9 cellular contexts compared by ENCODE assay signal in genomic region chr16:1057252-1057932, GRCh38. TPM values are rescaled to one million over a fixed set of nuclear protein-coding genes. Genes with fewer than 3 reads are reported as not detected.
A peak's percentile ranks its signal among the peaks of the same experiment; 100 is the strongest.
DNase-seq lines count a peak whose midpoint lies in the region; ATAC-seq, FAIRE-seq and TF ChIP-seq lines count a peak whose summit lies in the region.
"Had no signal": no experiment of that assay in that cellular context is flagged by ENCODE, and none has a peak within 500 bp of the region (broad histone marks: within the 10 kb centered on the region; RNA-seq: fewer than 3 reads in every experiment).

No MANE protein-coding gene starts in this region.

- TF ChIP-seq RAD21 in GM12878 (IDR thresholded peaks at IDR 0.05; ENCODE audit: insufficient read depth, low read depth, low read length) = peak; percentile 43

- no peaks in the 10 kb centered on the region for H3K79me2 ChIP-seq in GM12878 (ENCODE audit: control insufficient read depth, insufficient read depth, low read length)

- H3K27ac ChIP-seq in GM12878 (ENCODE audit: control insufficient read depth, insufficient read depth) (no peak overlapping the region), right lobe of liver (no peak overlapping the region)

- no TSS peak for BruUV-seq in GM12878 (replicated peaks; lab: Mats Ljungman, UMichigan)

- TF ChIP-seq CTCF in GM12878 (IDR thresholded peaks at IDR 0.05 in 2 of 3, conservative IDR thresholded peaks at IDR 0.05 in 1 of 3; ENCODE audit: control insufficient read depth in 2 of 3, extremely low read depth in 1 of 3, insufficient read depth in 1 of 3, low read depth in 3 of 3, low read length in 3 of 3) (peak; percentile 46 to 56 (median 49)), right lobe of liver (IDR thresholded peaks at IDR 0.05) (peak; percentile 76 to 91 (median 86))

- no peaks in the 10 kb centered on the region for H3K36me3 ChIP-seq in GM12878 (ENCODE audit: control insufficient read depth in 2 of 2, insufficient read depth in 2 of 2, low read length in 1 of 2)
- H3K36me3 ChIP-seq in right lobe of liver = no peaks in the 10 kb centered on the region

- H3K9me3 Mint-ChIP-seq in T-helper 2 cell treated with Interferon-gamma antibody and Interleukin-4, amounts not matched to agents 5 μg/mL and 100 μg/mL, for 36 hours = peaks cover 6% of the 10 kb centered on the region

- H3K4me3 ChIP-seq in GM12878 (no peak overlapping the region), right lobe of liver (no peak overlapping the region)

- no peak for FAIRE-seq in GM12878 (lab: Jason Lieb, UNC)

- H3K4me2 ChIP-seq in GM12878 (ENCODE audit: control insufficient read depth, insufficient read depth) = no peak overlapping the region

- intact Hi-C loops in GM12878 (cut with micrococcal nuclease; ENCODE audit: unreplicated experiment) = no loop called here
- intact Hi-C loops in right lobe of liver (cut with DNase I) = no loop called here

- H3K4me1 Mint-ChIP-seq in T-helper 2 cell treated with Interferon-gamma antibody and Interleukin-4, amounts not matched to agents 5 μg/mL and 100 μg/mL, for 36 hours (ENCODE audit: low read depth) = no peaks in the 10 kb centered on the region

- SMC1A ChIA-PET in GM12878 (lab: Charles Lee; ENCODE audit: uncharacterized antibody, unreplicated experiment) = no interaction called here

- no peak for TF ChIP-seq EP300 in GM12878 (IDR thresholded peaks at IDR 0.05; ENCODE audit: borderline replicate concordance in 1 of 2, control insufficient read depth in 1 of 2, low read depth in 2 of 2, low read length in 2 of 2)

- H3K27ac Mint-ChIP-seq in T-helper 2 cell treated with Interferon-gamma antibody and Interleukin-4, amounts not matched to agents 5 μg/mL and 100 μg/mL, for 36 hours = no peak overlapping the region
- H3K27ac Mint-ChIP-seq: T-helper 1 cell treated with Interleukin-12 subunit alpha and Interleukin-12 subunit beta and Interleukin-4 antibody, amounts not matched to agents 30 μg/mL and 1 μg/mL, for 36 hours had no signal

- WGBS in GM12878 (ENCODE audit: insufficient coverage, insufficient replicate concordance, low lambda C conversion rate, missing lambda C conversion rate) = 27% methylated on average over 32 of the region's 33 CpGs
- WGBS in right lobe of liver (ENCODE audit: insufficient coverage, low coverage, low lambda C conversion rate, missing lambda C conversion rate) = 0% methylated on average over 1 of the region's 33 CpGs

- no peak overlapping the region for H2AFZ ChIP-seq in GM12878 (ENCODE audit: control insufficient read depth, low read depth, low read length)

- H3K9ac ChIP-seq in GM12878 (ENCODE audit: control insufficient read depth, insufficient read depth, low read length) = no peak overlapping the region

- H3K27me3 ChIP-seq in GM12878 (replicated peaks in 1 of 2; ENCODE audit: control insufficient read depth in 2 of 2, insufficient read depth in 2 of 2, low read length in 1 of 2) = no peaks in the 10 kb centered on the region
- no peaks in the 10 kb centered on the region for H3K27me3 ChIP-seq in right lobe of liver

- H3K27me3 Mint-ChIP-seq in T-helper 2 cell treated with Interferon-gamma antibody and Interleukin-4, amounts not matched to agents 5 μg/mL and 100 μg/mL, for 36 hours (ENCODE audit: low read depth) = no peaks in the 10 kb centered on the region

- TF ChIP-seq POLR2A in GM12878 (IDR thresholded peaks at IDR 0.05; ENCODE audit: low read depth, low read length) = no peak
- TF ChIP-seq POLR2A in right lobe of liver (IDR thresholded peaks at IDR 0.05) = no peak

- in situ Hi-C loops in GM12878 (cut with MboI) = no loop called here

- H3K9me3 ChIP-seq in GM12878 (replicated peaks; ENCODE audit: control insufficient read depth, insufficient read depth, low read length) (peaks cover 2% of the 10 kb centered on the region; the same call in 1 of the 3 replicates), right lobe of liver (no peaks in the 10 kb centered on the region)

- CTCF ChIA-PET in GM12878 (lab: Yijun Ruan, JAX) = interaction anchor here (0.8 kb wide), 1 partner anchor 625 kb away, joined by 3 read pairs; no protein-coding TSS in a partner anchor

- DNase-seq in GM19240 (ENCODE audit: insufficient read length, low spot score) (peak; percentile 36), GM12878 (ENCODE audit: low read depth, low spot score) (no peak), right lobe of liver (peak in 2 of 3 donors; percentile 56 to 59), NCI-H1092 (lab: John Stamatoyannopoulos, UW) (no peak)
- DNase-seq in T-helper 2 cell treated with Interferon-gamma antibody and Interleukin-4, amounts not matched to agents 5 μg/mL and 100 μg/mL, for 36 hours (ENCODE audit: low spot score) = peak; percentile 26
- DNase-seq in stimulated activated CD8-positive, alpha-beta memory T cell treated with anti-CD3 and anti-CD28 coated beads, Interleukin-7, amount 100 ng/mL, for 4 hours (ENCODE audit: low read depth in 2 of 2) = peak; percentile 13 to 38

- POLR2A ChIA-PET in GM12878 (lab: Charles Lee) = no interaction called here

- H4K20me1 ChIP-seq in GM12878 (ENCODE audit: control insufficient read depth, insufficient read depth) = no peaks in the 10 kb centered on the region

- ATAC-seq in GM12878 (peak; percentile 73), right lobe of liver (peak; percentile 50 to 71 (median 70)), HG03565 (IDR thresholded peaks at IDR 0.05; ENCODE audit: unreplicated experiment) (no peak), HG02588 (IDR thresholded peaks at IDR 0.05; ENCODE audit: unreplicated experiment) (no peak)

- H3K36me3 Mint-ChIP-seq in T-helper 2 cell treated with Interferon-gamma antibody and Interleukin-4, amounts not matched to agents 5 μg/mL and 100 μg/mL, for 36 hours (ENCODE audit: low read depth) = no peaks in the 10 kb centered on the region

- no peak overlapping the region for H3K4me3 Mint-ChIP-seq in T-helper 2 cell treated with Interferon-gamma antibody and Interleukin-4, amounts not matched to agents 5 μg/mL and 100 μg/mL, for 36 hours
- H3K4me3 Mint-ChIP-seq: T-helper 1 cell treated with Interleukin-12 subunit alpha and Interleukin-12 subunit beta and Interleukin-4 antibody, amounts not matched to agents 30 μg/mL and 1 μg/mL, for 36 hours had no signal

- no peaks in the 10 kb centered on the region for H3K4me1 ChIP-seq in GM12878 (ENCODE audit: control insufficient read depth, insufficient read depth, low read length)
- no peaks in the 10 kb centered on the region for H3K4me1 ChIP-seq in right lobe of liver

- RAD21 ChIA-PET in GM12878 (lab: Charles Lee; ENCODE audit: unreplicated experiment) = interaction anchor here (0.7 kb wide), 1 partner anchor 138 kb away, joined by 3 read pairs; no protein-coding TSS in a partner anchor

RNA-seq across cellular contexts. Expression of gene SSTR5, which starts 15.2 kb away (rescaled TPM):
- not detected in 2 replicates for total RNA-seq in GM12878 (2013; cell fraction: nucleolus; rRNA removed)
- total RNA-seq in GM12878 (2014; rRNA removed) (not detected in 2 replicates), GM12878 (2014; rRNA removed; fragmentation: Illumina TruSeq; extraction: Trizol) (not detected in 2 replicates), GM12878 (2021) (not detected in 2 replicates), right lobe of liver (not detected)
- not detected for polyA plus RNA-seq in GM12878 (2011; ENCODE audit: low read depth)
- polyA plus RNA-seq in GM12878 (2011; rRNA removed) (not detected in 2 replicates), GM12878 (2014; fragmentation: Illumina TruSeq; extraction: Trizol) (not detected in 2 replicates), GM12878 (2014; fragmentation: Nextera tagmentation; extraction: Ambion mirVana) (not detected), GM12878 (2014; rRNA removed) (not detected in 2 replicates), GM12878 (2016; fragmentation: Nextera tagmentation; extraction: Ambion mirVana) (not detected)
- polyA plus RNA-seq in GM12878 (2011; cell fraction: cytosol; rRNA removed) = not detected in 2 replicates
- not detected in 2 replicates for polyA plus RNA-seq in GM12878 (2011; cell fraction: nucleus; rRNA removed)
- polyA plus RNA-seq in GM12878 (2012) = 0.15 TPM in 1 of 2 replicates, not detected in the other
- polyA minus RNA-seq in GM12878 (2011; rRNA and poly(A)+ RNA removed) = not detected in 2 replicates
- not detected in 2 replicates for polyA minus RNA-seq in GM12878 (2011; cell fraction: cytosol; rRNA and poly(A)+ RNA removed)
- not detected in 2 replicates for polyA minus RNA-seq in GM12878 (2011; cell fraction: nucleus; rRNA and poly(A)+ RNA removed)

RNA-seq across cellular contexts. Expression of gene C1QTNF8, which starts 38.7 kb away (rescaled TPM):
- not detected in 2 replicates for total RNA-seq in GM12878 (2013; cell fraction: nucleolus; rRNA removed)
- total RNA-seq in GM12878 (2014; rRNA removed) (not detected in 2 replicates), GM12878 (2014; rRNA removed; fragmentation: Illumina TruSeq; extraction: Trizol) (not detected in 2 replicates), GM12878 (2021) (not detected in 2 replicates), right lobe of liver (not detected)
- polyA plus RNA-seq in GM12878 (2011; ENCODE audit: low read depth) = not detected
- polyA plus RNA-seq in GM12878 (2011; rRNA removed) (not detected in 2 replicates), GM12878 (2014; fragmentation: Illumina TruSeq; extraction: Trizol) (not detected in 2 replicates), GM12878 (2014; fragmentation: Nextera tagmentation; extraction: Ambion mirVana) (not detected), GM12878 (2014; rRNA removed) (not detected in 2 replicates), GM12878 (2016; fragmentation: Nextera tagmentation; extraction: Ambion mirVana) (not detected)
- polyA plus RNA-seq in GM12878 (2011; cell fraction: cytosol; rRNA removed) = not detected in 2 replicates
- polyA plus RNA-seq in GM12878 (2011; cell fraction: nucleus; rRNA removed) = not detected in 2 replicates
- not detected in 2 replicates for polyA plus RNA-seq in GM12878 (2012)
- polyA minus RNA-seq in GM12878 (2011; rRNA and poly(A)+ RNA removed) = not detected in 2 replicates
- not detected in 2 replicates for polyA minus RNA-seq in GM12878 (2011; cell fraction: cytosol; rRNA and poly(A)+ RNA removed)
- polyA minus RNA-seq in GM12878 (2011; cell fraction: nucleus; rRNA and poly(A)+ RNA removed) = not detected in 2 replicates

Comparison
In these comparisons a context has a peak if more than half of its experiments do, and no peak if none do; other contexts are left out.
1. DNase-seq: peak in GM19240 (single experiment), T-helper 2 cell treated with Interferon-gamma antibody and Interleukin-4, amounts not matched to agents 5 μg/mL and 100 μg/mL, for 36 hours (single experiment), right lobe of liver (2 of 3) and stimulated activated CD8-positive, alpha-beta memory T cell treated with anti-CD3 and anti-CD28 coated beads, Interleukin-7, amount 100 ng/mL, for 4 hours (2 of 2); none in GM12878 (single experiment) and NCI-H1092 (single experiment).
2. ATAC-seq: peak in GM12878 (single experiment) and right lobe of liver (4 of 4); none in HG03565 (single experiment) and HG02588 (single experiment).